Comparison of ENCODE assay signal across 1 cellular context in the genomic region with DNA sequence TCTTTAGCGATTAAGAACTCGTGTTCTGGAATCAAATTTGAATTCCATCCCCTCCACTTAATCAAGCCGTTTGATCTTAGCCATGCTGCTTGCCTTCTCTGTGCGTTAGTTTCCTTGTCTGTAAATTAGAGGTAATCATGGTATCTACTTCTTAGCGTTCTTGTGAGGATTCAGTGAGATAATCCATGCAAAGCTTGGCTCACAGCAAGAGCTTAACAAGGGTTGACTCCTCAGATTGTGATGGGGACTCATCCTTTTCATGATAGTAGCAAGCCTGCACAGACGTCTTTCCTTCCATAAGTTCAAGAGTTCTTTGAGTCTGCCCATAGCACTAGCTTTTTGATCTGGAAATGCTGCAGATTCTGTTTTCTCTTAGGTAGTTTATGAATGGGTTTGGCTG.
TF ChIP-seq lines count a peak whose summit lies in the region.

No MANE protein-coding gene starts in this region.

TF ChIP-seq in IMR-90, 13 proteins besides CTCF, POLR2A, EP300 and RAD21:
- TF ChIP-seq RCOR1 (IDR thresholded peaks at IDR 0.05; ENCODE audit: insufficient replicate concordance, low read length) (no peak), FOS (IDR thresholded peaks at IDR 0.05; ENCODE audit: low read depth, low read length) (no peak), NFE2L2 (IDR thresholded peaks at IDR 0.05; ENCODE audit: low read depth, low read length) (no peak), CHD1 (IDR thresholded peaks at IDR 0.05; ENCODE audit: low read depth, low read length) (no peak), MXI1 (IDR thresholded peaks at IDR 0.05; ENCODE audit: borderline replicate concordance, low read depth, low read length) (no peak), MAZ (IDR thresholded peaks at IDR 0.05; ENCODE audit: borderline replicate concordance, low read depth, low read length) (no peak), BHLHE40 (IDR thresholded peaks at IDR 0.05; ENCODE audit: low read depth, low read length) (no peak), SMC3 (IDR thresholded peaks at IDR 0.05; ENCODE audit: low read depth, low read length) (no peak), CEBPB (IDR thresholded peaks at IDR 0.05; ENCODE audit: low read depth, low read length) (no peak), RFX5 (IDR thresholded peaks at IDR 0.05; ENCODE audit: low read depth, low read length) (no peak), MAFK (IDR thresholded peaks at IDR 0.05; ENCODE audit: low read depth, low read length) (no peak)
- TF ChIP-seq, protein P1, sequence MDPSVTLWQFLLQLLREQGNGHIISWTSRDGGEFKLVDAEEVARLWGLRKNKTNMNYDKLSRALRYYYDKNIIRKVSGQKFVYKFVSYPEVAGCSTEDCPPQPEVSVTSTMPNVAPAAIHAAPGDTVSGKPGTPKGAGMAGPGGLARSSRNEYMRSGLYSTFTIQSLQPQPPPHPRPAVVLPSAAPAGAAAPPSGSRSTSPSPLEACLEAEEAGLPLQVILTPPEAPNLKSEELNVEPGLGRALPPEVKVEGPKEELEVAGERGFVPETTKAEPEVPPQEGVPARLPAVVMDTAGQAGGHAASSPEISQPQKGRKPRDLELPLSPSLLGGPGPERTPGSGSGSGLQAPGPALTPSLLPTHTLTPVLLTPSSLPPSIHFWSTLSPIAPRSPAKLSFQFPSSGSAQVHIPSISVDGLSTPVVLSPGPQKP (IDR thresholded peaks at IDR 0.05; ENCODE audit: borderline replicate concordance, low read depth, low read length): no peak
- TF ChIP-seq, protein P2, sequence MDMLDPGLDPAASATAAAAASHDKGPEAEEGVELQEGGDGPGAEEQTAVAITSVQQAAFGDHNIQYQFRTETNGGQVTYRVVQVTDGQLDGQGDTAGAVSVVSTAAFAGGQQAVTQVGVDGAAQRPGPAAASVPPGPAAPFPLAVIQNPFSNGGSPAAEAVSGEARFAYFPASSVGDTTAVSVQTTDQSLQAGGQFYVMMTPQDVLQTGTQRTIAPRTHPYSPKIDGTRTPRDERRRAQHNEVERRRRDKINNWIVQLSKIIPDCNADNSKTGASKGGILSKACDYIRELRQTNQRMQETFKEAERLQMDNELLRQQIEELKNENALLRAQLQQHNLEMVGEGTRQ (IDR thresholded peaks at IDR 0.05; ENCODE audit: low read depth, low read length): no peak
